ENCODE assay signal across 1 cellular context in the genomic region with DNA sequence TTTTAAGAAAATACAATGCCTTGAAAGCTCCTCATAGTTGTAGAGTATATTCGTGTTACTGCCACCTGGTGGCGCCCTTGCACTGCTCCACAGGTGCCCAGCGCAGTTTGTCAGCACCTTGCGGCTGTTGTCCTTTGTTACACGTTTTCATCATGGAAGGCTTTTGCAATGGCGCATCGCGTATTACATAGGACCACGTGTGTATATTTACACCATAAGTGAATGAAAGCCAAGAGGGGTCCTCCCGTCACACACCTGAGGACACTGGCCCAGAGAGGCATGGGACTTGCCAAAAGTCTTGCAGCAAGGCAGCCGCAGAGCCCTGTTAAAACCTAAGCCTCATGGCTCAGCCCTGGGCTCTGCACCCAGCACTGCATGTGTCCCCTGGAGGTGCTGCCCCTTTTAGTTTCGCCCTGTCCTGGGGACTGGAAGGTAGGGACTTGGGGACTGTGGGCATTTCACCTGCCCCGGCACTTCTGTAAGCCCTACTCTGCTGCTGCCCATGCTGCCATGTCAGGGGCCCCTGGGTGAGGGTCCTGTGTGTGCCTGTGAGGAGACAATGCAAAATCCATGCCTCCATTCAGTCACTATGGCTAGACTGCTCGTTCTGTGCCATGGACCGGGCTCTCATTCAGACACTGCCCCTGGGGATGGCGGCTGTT.
TF ChIP-seq lines count a peak whose summit lies in the region.

No MANE protein-coding gene starts in this region.

TF ChIP-seq in GM12878, 131 proteins besides CTCF, POLR2A, EP300 and RAD21 (continued from another document):
- TF ChIP-seq, protein P1, sequence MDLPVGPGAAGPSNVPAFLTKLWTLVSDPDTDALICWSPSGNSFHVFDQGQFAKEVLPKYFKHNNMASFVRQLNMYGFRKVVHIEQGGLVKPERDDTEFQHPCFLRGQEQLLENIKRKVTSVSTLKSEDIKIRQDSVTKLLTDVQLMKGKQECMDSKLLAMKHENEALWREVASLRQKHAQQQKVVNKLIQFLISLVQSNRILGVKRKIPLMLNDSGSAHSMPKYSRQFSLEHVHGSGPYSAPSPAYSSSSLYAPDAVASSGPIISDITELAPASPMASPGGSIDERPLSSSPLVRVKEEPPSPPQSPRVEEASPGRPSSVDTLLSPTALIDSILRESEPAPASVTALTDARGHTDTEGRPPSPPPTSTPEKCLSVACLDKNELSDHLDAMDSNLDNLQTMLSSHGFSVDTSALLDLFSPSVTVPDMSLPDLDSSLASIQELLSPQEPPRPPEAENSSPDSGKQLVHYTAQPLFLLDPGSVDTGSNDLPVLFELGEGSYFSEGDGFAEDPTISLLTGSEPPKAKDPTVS (IDR thresholded peaks at IDR 0.05; ENCODE audit: low read depth, low read length) = no peak
- no peak for TF ChIP-seq NFIC (IDR thresholded peaks at IDR 0.05; ENCODE audit: low read depth, low read length)
- peak; percentile 34; the same call in 1 of the 2 replicates for TF ChIP-seq CREM (IDR thresholded peaks at IDR 0.05; ENCODE audit: low read depth)
- TF ChIP-seq BCL11A (IDR thresholded peaks at IDR 0.05; ENCODE audit: low read depth, low read length) = no peak
- no peak for TF ChIP-seq FOS (IDR thresholded peaks at IDR 0.05; ENCODE audit: borderline replicate concordance, extremely low read depth, insufficient read length)
- no peak for TF ChIP-seq JUND (IDR thresholded peaks at IDR 0.05; ENCODE audit: low read depth, low read length)
- TF ChIP-seq LARP7 (IDR thresholded peaks at IDR 0.05) = no peak
- TF ChIP-seq YY1 (IDR thresholded peaks at IDR 0.05; ENCODE audit: low read depth, low read length) = peak; percentile 83
- TF ChIP-seq TARDBP (IDR thresholded peaks at IDR 0.05; ENCODE audit: borderline replicate concordance) = no peak; the same call in 1 of the 2 replicates
- no peak for TF ChIP-seq ZNF207 (IDR thresholded peaks at IDR 0.05; ENCODE audit: borderline replicate concordance)
- TF ChIP-seq SMARCA5 (IDR thresholded peaks at IDR 0.05) = peak; percentile 46; the same call in 1 of the 2 replicates
- no peak for TF ChIP-seq MYB (IDR thresholded peaks at IDR 0.05; ENCODE audit: borderline replicate concordance, low read depth, low read length)
- TF ChIP-seq, protein P2, sequence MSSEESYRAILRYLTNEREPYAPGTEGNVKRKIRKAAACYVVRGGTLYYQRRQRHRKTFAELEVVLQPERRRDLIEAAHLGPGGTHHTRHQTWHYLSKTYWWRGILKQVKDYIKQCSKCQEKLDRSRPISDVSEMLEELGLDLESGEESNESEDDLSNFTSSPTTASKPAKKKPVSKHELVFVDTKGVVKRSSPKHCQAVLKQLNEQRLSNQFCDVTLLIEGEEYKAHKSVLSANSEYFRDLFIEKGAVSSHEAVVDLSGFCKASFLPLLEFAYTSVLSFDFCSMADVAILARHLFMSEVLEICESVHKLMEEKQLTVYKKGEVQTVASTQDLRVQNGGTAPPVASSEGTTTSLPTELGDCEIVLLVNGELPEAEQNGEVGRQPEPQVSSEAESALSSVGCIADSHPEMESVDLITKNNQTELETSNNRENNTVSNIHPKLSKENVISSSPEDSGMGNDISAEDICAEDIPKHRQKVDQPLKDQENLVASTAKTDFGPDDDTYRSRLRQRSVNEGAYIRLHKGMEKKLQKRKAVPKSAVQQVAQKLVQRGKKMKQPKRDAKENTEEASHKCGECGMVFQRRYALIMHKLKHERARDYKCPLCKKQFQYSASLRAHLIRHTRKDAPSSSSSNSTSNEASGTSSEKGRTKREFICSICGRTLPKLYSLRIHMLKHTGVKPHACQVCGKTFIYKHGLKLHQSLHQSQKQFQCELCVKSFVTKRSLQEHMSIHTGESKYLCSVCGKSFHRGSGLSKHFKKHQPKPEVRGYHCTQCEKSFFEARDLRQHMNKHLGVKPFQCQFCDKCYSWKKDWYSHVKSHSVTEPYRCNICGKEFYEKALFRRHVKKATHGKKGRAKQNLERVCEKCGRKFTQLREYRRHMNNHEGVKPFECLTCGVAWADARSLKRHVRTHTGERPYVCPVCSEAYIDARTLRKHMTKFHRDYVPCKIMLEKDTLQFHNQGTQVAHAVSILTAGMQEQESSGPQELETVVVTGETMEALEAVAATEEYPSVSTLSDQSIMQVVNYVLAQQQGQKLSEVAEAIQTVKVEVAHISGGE (CRISPR knock-in tag; IDR thresholded peaks at IDR 0.05) = no peak
- TF ChIP-seq NFYA (IDR thresholded peaks at IDR 0.05; ENCODE audit: borderline replicate concordance, low read depth, low read length) = no peak
- TF ChIP-seq GATAD2B (conservative IDR thresholded peaks at IDR 0.05; ENCODE audit: low read depth) = no peak
- TF ChIP-seq NBN (IDR thresholded peaks at IDR 0.05) = 0 out of 2 replicates have a peak, but pooled peaks have one; percentile 16
- no peak for TF ChIP-seq STAT3 (IDR thresholded peaks at IDR 0.05; ENCODE audit: low read depth, low read length)
- TF ChIP-seq, protein P3, sequence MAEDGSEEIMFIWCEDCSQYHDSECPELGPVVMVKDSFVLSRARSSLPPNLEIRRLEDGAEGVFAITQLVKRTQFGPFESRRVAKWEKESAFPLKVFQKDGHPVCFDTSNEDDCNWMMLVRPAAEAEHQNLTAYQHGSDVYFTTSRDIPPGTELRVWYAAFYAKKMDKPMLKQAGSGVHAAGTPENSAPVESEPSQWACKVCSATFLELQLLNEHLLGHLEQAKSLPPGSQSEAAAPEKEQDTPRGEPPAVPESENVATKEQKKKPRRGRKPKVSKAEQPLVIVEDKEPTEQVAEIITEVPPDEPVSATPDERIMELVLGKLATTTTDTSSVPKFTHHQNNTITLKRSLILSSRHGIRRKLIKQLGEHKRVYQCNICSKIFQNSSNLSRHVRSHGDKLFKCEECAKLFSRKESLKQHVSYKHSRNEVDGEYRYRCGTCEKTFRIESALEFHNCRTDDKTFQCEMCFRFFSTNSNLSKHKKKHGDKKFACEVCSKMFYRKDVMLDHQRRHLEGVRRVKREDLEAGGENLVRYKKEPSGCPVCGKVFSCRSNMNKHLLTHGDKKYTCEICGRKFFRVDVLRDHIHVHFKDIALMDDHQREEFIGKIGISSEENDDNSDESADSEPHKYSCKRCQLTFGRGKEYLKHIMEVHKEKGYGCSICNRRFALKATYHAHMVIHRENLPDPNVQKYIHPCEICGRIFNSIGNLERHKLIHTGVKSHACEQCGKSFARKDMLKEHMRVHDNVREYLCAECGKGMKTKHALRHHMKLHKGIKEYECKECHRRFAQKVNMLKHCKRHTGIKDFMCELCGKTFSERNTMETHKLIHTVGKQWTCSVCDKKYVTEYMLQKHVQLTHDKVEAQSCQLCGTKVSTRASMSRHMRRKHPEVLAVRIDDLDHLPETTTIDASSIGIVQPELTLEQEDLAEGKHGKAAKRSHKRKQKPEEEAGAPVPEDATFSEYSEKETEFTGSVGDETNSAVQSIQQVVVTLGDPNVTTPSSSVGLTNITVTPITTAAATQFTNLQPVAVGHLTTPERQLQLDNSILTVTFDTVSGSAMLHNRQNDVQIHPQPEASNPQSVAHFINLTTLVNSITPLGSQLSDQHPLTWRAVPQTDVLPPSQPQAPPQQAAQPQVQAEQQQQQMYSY (CRISPR knock-in tag; IDR thresholded peaks at IDR 0.05) = no peak
- TF ChIP-seq KAT2A (conservative IDR thresholded peaks at IDR 0.05; ENCODE audit: control insufficient read depth, low read depth, low read length) = no peak
- peak; percentile 7; the same call in 1 of the 2 replicates for TF ChIP-seq RUNX3 (IDR thresholded peaks at IDR 0.05; ENCODE audit: low read length)
- no peak for TF ChIP-seq NR2C2 (IDR thresholded peaks at IDR 0.05; ENCODE audit: borderline replicate concordance, control insufficient read depth, insufficient read length, low read depth)
- TF ChIP-seq SMAD5 (IDR thresholded peaks at IDR 0.05; ENCODE audit: low read depth) = no peak
